ENCODE assay signal across 1 cellular context in the genomic region with DNA sequence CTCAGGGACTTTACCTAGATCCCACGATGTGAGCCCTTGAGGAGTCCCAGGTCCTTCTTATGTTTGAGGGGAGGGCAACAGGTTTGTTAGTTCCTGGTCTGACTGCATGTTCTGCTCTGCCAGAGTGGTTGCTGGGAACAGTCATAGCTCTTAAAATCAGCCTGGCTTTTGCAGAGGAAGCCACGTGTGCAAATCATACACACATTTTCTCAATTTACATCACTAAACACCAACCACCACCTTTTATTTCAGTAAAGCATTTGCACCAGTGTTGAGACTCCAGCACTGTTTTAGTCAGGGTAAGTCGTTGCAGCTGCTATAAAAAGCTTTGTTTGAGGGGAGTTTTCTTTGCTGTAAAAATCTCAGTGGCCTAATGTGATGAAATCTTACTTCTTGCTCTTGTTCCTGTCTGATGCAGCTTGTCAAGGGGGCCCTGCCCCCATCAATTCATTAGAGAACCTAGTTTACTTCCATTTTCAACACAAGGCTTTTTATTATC.
TF ChIP-seq lines count a peak whose summit lies in the region.

No MANE protein-coding gene starts in this region.

TF ChIP-seq in GM23338, 12 proteins besides CTCF, POLR2A, EP300 and RAD21 (continued from another document):
- TF ChIP-seq, protein P1, sequence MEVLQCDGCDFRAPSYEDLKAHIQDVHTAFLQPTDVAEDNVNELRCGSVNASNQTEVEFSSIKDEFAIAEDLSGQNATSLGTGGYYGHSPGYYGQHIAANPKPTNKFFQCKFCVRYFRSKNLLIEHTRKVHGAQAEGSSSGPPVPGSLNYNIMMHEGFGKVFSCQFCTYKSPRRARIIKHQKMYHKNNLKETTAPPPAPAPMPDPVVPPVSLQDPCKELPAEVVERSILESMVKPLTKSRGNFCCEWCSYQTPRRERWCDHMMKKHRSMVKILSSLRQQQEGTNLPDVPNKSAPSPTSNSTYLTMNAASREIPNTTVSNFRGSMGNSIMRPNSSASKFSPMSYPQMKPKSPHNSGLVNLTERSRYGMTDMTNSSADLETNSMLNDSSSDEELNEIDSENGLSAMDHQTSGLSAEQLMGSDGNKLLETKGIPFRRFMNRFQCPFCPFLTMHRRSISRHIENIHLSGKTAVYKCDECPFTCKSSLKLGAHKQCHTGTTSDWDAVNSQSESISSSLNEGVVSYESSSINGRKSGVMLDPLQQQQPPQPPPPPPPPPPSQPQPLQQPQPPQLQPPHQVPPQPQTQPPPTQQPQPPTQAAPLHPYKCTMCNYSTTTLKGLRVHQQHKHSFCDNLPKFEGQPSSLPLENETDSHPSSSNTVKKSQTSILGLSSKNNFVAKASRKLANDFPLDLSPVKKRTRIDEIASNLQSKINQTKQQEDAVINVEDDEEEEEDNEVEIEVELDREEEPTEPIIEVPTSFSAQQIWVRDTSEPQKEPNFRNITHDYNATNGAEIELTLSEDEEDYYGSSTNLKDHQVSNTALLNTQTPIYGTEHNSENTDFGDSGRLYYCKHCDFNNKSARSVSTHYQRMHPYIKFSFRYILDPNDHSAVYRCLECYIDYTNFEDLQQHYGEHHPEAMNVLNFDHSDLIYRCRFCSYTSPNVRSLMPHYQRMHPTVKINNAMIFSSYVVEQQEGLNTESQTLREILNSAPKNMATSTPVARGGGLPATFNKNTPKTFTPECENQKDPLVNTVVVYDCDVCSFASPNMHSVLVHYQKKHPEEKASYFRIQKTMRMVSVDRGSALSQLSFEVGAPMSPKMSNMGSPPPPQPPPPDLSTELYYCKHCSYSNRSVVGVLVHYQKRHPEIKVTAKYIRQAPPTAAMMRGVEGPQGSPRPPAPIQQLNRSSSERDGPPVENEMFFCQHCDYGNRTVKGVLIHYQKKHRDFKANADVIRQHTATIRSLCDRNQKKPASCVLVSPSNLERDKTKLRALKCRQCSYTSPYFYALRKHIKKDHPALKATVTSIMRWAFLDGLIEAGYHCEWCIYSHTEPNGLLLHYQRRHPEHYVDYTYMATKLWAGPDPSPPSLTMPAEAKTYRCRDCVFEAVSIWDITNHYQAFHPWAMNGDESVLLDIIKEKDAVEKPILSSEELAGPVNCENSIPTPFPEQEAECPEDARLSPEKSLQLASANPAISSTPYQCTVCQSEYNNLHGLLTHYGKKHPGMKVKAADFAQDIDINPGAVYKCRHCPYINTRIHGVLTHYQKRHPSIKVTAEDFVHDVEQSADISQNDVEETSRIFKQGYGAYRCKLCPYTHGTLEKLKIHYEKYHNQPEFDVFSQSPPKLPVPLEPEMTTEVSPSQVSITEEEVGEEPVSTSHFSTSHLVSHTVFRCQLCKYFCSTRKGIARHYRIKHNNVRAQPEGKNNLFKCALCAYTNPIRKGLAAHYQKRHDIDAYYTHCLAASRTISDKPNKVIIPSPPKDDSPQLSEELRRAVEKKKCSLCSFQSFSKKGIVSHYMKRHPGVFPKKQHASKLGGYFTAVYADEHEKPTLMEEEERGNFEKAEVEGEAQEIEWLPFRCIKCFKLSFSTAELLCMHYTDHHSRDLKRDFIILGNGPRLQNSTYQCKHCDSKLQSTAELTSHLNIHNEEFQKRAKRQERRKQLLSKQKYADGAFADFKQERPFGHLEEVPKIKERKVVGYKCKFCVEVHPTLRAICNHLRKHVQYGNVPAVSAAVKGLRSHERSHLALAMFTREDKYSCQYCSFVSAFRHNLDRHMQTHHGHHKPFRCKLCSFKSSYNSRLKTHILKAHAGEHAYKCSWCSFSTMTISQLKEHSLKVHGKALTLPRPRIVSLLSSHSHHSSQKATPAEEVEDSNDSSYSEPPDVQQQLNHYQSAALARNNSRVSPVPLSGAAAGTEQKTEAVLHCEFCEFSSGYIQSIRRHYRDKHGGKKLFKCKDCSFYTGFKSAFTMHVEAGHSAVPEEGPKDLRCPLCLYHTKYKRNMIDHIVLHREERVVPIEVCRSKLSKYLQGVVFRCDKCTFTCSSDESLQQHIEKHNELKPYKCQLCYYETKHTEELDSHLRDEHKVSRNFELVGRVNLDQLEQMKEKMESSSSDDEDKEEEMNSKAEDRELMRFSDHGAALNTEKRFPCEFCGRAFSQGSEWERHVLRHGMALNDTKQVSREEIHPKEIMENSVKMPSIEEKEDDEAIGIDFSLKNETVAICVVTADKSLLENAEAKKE (CRISPR knock-in tag; IDR thresholded peaks at IDR 0.05), result no peak
- TF ChIP-seq EZH2phosphoT487 (IDR thresholded peaks at IDR 0.05; ENCODE audit: unreplicated experiment) (no peak), STAT1 (IDR thresholded peaks at IDR 0.05; ENCODE audit: unreplicated experiment) (no peak), JUNB (IDR thresholded peaks at IDR 0.05; ENCODE audit: unreplicated experiment) (no peak), POLR2AphosphoS5 (IDR thresholded peaks at IDR 0.05; ENCODE audit: low read depth) (no peak), ZNF114 (CRISPR knock-in tag; IDR thresholded peaks at IDR 0.05) (no peak)
- TF ChIP-seq, protein P2, sequence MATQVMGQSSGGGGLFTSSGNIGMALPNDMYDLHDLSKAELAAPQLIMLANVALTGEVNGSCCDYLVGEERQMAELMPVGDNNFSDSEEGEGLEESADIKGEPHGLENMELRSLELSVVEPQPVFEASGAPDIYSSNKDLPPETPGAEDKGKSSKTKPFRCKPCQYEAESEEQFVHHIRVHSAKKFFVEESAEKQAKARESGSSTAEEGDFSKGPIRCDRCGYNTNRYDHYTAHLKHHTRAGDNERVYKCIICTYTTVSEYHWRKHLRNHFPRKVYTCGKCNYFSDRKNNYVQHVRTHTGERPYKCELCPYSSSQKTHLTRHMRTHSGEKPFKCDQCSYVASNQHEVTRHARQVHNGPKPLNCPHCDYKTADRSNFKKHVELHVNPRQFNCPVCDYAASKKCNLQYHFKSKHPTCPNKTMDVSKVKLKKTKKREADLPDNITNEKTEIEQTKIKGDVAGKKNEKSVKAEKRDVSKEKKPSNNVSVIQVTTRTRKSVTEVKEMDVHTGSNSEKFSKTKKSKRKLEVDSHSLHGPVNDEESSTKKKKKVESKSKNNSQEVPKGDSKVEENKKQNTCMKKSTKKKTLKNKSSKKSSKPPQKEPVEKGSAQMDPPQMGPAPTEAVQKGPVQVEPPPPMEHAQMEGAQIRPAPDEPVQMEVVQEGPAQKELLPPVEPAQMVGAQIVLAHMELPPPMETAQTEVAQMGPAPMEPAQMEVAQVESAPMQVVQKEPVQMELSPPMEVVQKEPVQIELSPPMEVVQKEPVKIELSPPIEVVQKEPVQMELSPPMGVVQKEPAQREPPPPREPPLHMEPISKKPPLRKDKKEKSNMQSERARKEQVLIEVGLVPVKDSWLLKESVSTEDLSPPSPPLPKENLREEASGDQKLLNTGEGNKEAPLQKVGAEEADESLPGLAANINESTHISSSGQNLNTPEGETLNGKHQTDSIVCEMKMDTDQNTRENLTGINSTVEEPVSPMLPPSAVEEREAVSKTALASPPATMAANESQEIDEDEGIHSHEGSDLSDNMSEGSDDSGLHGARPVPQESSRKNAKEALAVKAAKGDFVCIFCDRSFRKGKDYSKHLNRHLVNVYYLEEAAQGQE (IDR thresholded peaks at IDR 0.05; ENCODE audit: unreplicated experiment), result no peak
